ENCODE assay signal across 1 cellular context in genomic region chr18:35240664-35241522, GRCh38.
TF ChIP-seq lines count a peak whose summit lies in the region.

ZNF397 (plus strand) TSS chr18:35241034; CDS start chr18:35242471, 1,437 bp downstream.

TF ChIP-seq in GM12878, 131 proteins besides CTCF, POLR2A, EP300 and RAD21 (continued from another document):
- TF ChIP-seq, protein P1, sequence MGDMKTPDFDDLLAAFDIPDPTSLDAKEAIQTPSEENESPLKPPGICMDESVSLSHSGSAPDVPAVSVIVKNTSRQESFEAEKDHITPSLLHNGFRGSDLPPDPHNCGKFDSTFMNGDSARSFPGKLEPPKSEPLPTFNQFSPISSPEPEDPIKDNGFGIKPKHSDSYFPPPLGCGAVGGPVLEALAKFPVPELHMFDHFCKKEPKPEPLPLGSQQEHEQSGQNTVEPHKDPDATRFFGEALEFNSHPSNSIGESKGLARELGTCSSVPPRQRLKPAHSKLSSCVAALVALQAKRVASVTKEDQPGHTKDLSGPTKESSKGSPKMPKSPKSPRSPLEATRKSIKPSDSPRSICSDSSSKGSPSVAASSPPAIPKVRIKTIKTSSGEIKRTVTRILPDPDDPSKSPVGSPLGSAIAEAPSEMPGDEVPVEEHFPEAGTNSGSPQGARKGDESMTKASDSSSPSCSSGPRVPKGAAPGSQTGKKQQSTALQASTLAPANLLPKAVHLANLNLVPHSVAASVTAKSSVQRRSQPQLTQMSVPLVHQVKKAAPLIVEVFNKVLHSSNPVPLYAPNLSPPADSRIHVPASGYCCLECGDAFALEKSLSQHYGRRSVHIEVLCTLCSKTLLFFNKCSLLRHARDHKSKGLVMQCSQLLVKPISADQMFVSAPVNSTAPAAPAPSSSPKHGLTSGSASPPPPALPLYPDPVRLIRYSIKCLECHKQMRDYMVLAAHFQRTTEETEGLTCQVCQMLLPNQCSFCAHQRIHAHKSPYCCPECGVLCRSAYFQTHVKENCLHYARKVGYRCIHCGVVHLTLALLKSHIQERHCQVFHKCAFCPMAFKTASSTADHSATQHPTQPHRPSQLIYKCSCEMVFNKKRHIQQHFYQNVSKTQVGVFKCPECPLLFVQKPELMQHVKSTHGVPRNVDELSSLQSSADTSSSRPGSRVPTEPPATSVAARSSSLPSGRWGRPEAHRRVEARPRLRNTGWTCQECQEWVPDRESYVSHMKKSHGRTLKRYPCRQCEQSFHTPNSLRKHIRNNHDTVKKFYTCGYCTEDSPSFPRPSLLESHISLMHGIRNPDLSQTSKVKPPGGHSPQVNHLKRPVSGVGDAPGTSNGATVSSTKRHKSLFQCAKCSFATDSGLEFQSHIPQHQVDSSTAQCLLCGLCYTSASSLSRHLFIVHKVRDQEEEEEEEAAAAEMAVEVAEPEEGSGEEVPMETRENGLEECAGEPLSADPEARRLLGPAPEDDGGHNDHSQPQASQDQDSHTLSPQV (IDR thresholded peaks at IDR 0.05): no peak
- TF ChIP-seq CBX5 (IDR thresholded peaks at IDR 0.05; ENCODE audit: low read depth): 0 out of 2 replicates have a peak, but pooled peaks have one; percentile 28
- TF ChIP-seq KAT2A (conservative IDR thresholded peaks at IDR 0.05; ENCODE audit: control insufficient read depth, low read depth, low read length): no peak
